20 cellular contexts compared by ENCODE assay signal in genomic region chr16:23976091-23977001, GRCh38.
DNase-seq lines count a peak whose midpoint lies in the region; ATAC-seq, FAIRE-seq and TF ChIP-seq lines count a peak whose summit lies in the region.
"Had no signal": no experiment of that assay in that cellular context is flagged by ENCODE, and none has a peak within 500 bp of the region (broad histone marks: within the 10 kb centered on the region; RNA-seq: fewer than 3 reads in every experiment).

No MANE protein-coding gene starts in this region.

- H3K27me3 Mint-ChIP-seq in activated CD8-positive, alpha-beta T cell treated with anti-CD3 and anti-CD28 coated beads, Interleukin-2, amount 10 ng/mL, durations not matched to agents 7 days and 5 days (ENCODE audit: low read depth): no peaks in the 10 kb centered on the region
- no peaks in the 10 kb centered on the region for H3K27me3 Mint-ChIP-seq in naive thymus-derived CD8-positive, alpha-beta T cell

- peaks cover 0 to 8% (median 0%) of the 10 kb centered on the region in 11 experiments; a peak in 2 of 22 replicates for H3K9me3 ChIP-seq in BLaER1 treated with 17β-estradiol and CSF1 and Interleukin-3, amounts not matched to agents 10 nM and 100 nM (replicated peaks in 1 of 11)
- H3K9me3 ChIP-seq: SJCRH30, vagina had no signal

- peak overlapping the region; percentile 18 to 57 (median 40); a peak in 19 of 22 replicates for H3K4me2 ChIP-seq in BLaER1 treated with 17β-estradiol and CSF1 and Interleukin-3, amounts not matched to agents 10 nM and 100 nM
- H3K4me2 ChIP-seq: KMS-11, neural progenitor cell had no signal

- POLR2A ChIA-PET in activated CD8-positive, alpha-beta T cell treated with anti-CD3 and anti-CD28 coated beads, Interleukin-2, amount 10 ng/mL, durations not matched to agents 7 days and 5 days (lab: Charles Lee): no interaction called here
- POLR2A ChIA-PET in naive thymus-derived CD8-positive, alpha-beta T cell (lab: Charles Lee): no interaction called here

- no peak overlapping the region for H3K9ac ChIP-seq in BLaER1 treated with 17β-estradiol and CSF1 and Interleukin-3, amounts not matched to agents 10 nM and 100 nM
- H3K9ac ChIP-seq: KMS-11, neural progenitor cell had no signal

- peaks cover 0 to 58% (median 0%) of the 10 kb centered on the region in 11 experiments; a peak in 8 of 22 replicates for H3K36me3 ChIP-seq in BLaER1 treated with 17β-estradiol and CSF1 and Interleukin-3, amounts not matched to agents 10 nM and 100 nM
- H3K36me3 ChIP-seq: neural progenitor cell, SJCRH30, vagina had no signal

- peaks cover 12% of the 10 kb centered on the region for H3K36me3 Mint-ChIP-seq in activated CD8-positive, alpha-beta T cell treated with anti-CD3 and anti-CD28 coated beads, Interleukin-2, amount 10 ng/mL, durations not matched to agents 7 days and 5 days (ENCODE audit: low read depth)
- H3K36me3 Mint-ChIP-seq in naive thymus-derived CD8-positive, alpha-beta T cell: peaks cover 0 to 4% (median 2%) of the 10 kb centered on the region in 3 donors
- H3K36me3 Mint-ChIP-seq: neural progenitor cell had no signal

- H3K4me1 ChIP-seq in BLaER1 treated with 17β-estradiol and CSF1 and Interleukin-3, amounts not matched to agents 10 nM and 100 nM: peaks cover 10 to 29% (median 15%) of the 10 kb centered on the region in 10 experiments; a peak in 19 of 20 replicates
- H3K4me1 ChIP-seq: neural progenitor cell, SJCRH30, vagina had no signal

- H3K27ac Mint-ChIP-seq in activated CD8-positive, alpha-beta T cell treated with anti-CD3 and anti-CD28 coated beads, Interleukin-2, amount 10 ng/mL, durations not matched to agents 7 days and 5 days: peak overlapping the region; percentile 68
- peak overlapping the region in 8 of 10 donors; percentile 10 to 79 (median 58) for H3K27ac Mint-ChIP-seq in naive thymus-derived CD8-positive, alpha-beta T cell
- H3K27ac Mint-ChIP-seq: neural progenitor cell had no signal

- H3K4me3 Mint-ChIP-seq in activated CD8-positive, alpha-beta T cell treated with anti-CD3 and anti-CD28 coated beads, Interleukin-2, amount 10 ng/mL, durations not matched to agents 7 days and 5 days: no peak overlapping the region
- H3K4me3 Mint-ChIP-seq in naive thymus-derived CD8-positive, alpha-beta T cell: peak overlapping the region in 3 of 10 donors; percentile 15 to 33 (median 15)
- H3K4me3 Mint-ChIP-seq: neural progenitor cell had no signal

- CTCF ChIA-PET in activated CD8-positive, alpha-beta T cell treated with anti-CD3 and anti-CD28 coated beads, Interleukin-2, amount 10 ng/mL, durations not matched to agents 7 days and 5 days (lab: Charles Lee): interaction anchor here (1.5 to 3.0 kb wide), 2 partner anchors 16 to 173 kb away, joined by 3 to 10 read pairs; no protein-coding TSS in a partner anchor

- no peaks in the 10 kb centered on the region for H3K9me3 Mint-ChIP-seq in activated CD8-positive, alpha-beta T cell treated with anti-CD3 and anti-CD28 coated beads, Interleukin-2, amount 10 ng/mL, durations not matched to agents 7 days and 5 days (ENCODE audit: insufficient read depth)
- H3K9me3 Mint-ChIP-seq in naive thymus-derived CD8-positive, alpha-beta T cell: no peaks in the 10 kb centered on the region

- peak overlapping the region in 1 of 11 experiments; percentile 25; a peak in 4 of 22 replicates for H3K27ac ChIP-seq in BLaER1 treated with 17β-estradiol and CSF1 and Interleukin-3, amounts not matched to agents 10 nM and 100 nM
- H3K27ac ChIP-seq: HL-60, KMS-11, neural progenitor cell, SJCRH30, vagina had no signal

- no peak for DNase-seq in GM12892 (ENCODE audit: insufficient read length)
- peak; percentile 53 for DNase-seq in activated CD8-positive, alpha-beta T cell treated with anti-CD3 and anti-CD28 coated beads, Interleukin-2, amount 10 ng/mL, durations not matched to agents 7 days and 5 days
- no peak for DNase-seq in naive thymus-derived CD8-positive, alpha-beta T cell
- no peak for DNase-seq in activated gamma-delta T cell treated with Interleukin-2 at 50 U/mL for 16 hours
- DNase-seq in cortex of kidney (lab: John Stamatoyannopoulos, UW): no peak
- DNase-seq: effector memory CD4-positive, alpha-beta T cell; NCI-H1417; NCI-H2171; NCI-H69; right cardiac atrium; SJCRH30; T-helper 9 cell had no signal

- no peak overlapping the region for H3K4me3 ChIP-seq in BLaER1 treated with 17β-estradiol and CSF1 and Interleukin-3, amounts not matched to agents 10 nM and 100 nM
- H3K4me3 ChIP-seq: neural progenitor cell, SJCRH30, vagina had no signal

- peaks cover 0 to 99% (median 48%) of the 10 kb centered on the region in 11 experiments; a peak in 16 of 22 replicates for H4K20me1 ChIP-seq in BLaER1 treated with 17β-estradiol and CSF1 and Interleukin-3, amounts not matched to agents 10 nM and 100 nM

- no peak for TF ChIP-seq POLR2A in GM12892 (IDR thresholded peaks at IDR 0.05; ENCODE audit: low read depth, low read length)

- H3K4me1 Mint-ChIP-seq in activated CD8-positive, alpha-beta T cell treated with anti-CD3 and anti-CD28 coated beads, Interleukin-2, amount 10 ng/mL, durations not matched to agents 7 days and 5 days (ENCODE audit: low read depth): peaks cover 40% of the 10 kb centered on the region
- H3K4me1 Mint-ChIP-seq in naive thymus-derived CD8-positive, alpha-beta T cell: peaks cover 33 to 70% (median 63%) of the 10 kb centered on the region in 4 donors

- FAIRE-seq in GM12892 (lab: Jason Lieb, UNC): peak; percentile 9
- FAIRE-seq: H1 had no signal

- peak; percentile 62 for ATAC-seq in activated CD8-positive, alpha-beta T cell treated with anti-CD3 and anti-CD28 coated beads, Interleukin-2, amount 10 ng/mL, durations not matched to agents 7 days and 5 days
- ATAC-seq in naive thymus-derived CD8-positive, alpha-beta T cell: no peak
- ATAC-seq in HG02610 (IDR thresholded peaks at IDR 0.05; ENCODE audit: unreplicated experiment) (no peak), GM18870 (IDR thresholded peaks at IDR 0.05; ENCODE audit: unreplicated experiment) (no peak)
- ATAC-seq: right cardiac atrium had no signal

- H3K27me3 ChIP-seq in BLaER1 treated with 17β-estradiol and CSF1 and Interleukin-3, amounts not matched to agents 10 nM and 100 nM: no peaks in the 10 kb centered on the region
- H3K27me3 ChIP-seq: SJCRH30, vagina had no signal
